In genomic region chr5:116406306-116407041, GRCh38 we compare ENCODE assay signal across 24 cellular contexts.
DNase-seq lines count a peak whose midpoint lies in the region; ATAC-seq and TF ChIP-seq lines count a peak whose summit lies in the region.
"Had no signal": no experiment of that assay in that cellular context is flagged by ENCODE, and none has a peak within 500 bp of the region (broad histone marks: within the 10 kb centered on the region; RNA-seq: fewer than 3 reads in every experiment).

No MANE protein-coding gene starts in this region.

- H3K4me1 ChIP-seq in CD4-positive, CD25-positive, alpha-beta regulatory T cell (ENCODE audit: control insufficient read depth, insufficient read depth, low read length, poor library complexity, severe bottlenecking) = no peaks in the 10 kb centered on the region
- peaks cover 31% of the 10 kb centered on the region for H3K4me1 ChIP-seq in left ventricle myocardium inferior
- H3K4me1 ChIP-seq: A549; BE2C; BLaER1 treated with 17β-estradiol and CSF1 and Interleukin-3, amounts not matched to agents 10 nM and 100 nM had no signal

- peak overlapping the region in 2 of 3 donors; percentile 14 to 54 for H3K27ac Mint-ChIP-seq in CD4-positive, CD25-positive, alpha-beta regulatory T cell
- peak overlapping the region in 2 of 3 experiments; percentile 62 to 65 for H3K27ac Mint-ChIP-seq in nephron
- H3K27ac Mint-ChIP-seq: CD4-positive, alpha-beta memory T cell; H9; HFFc6 had no signal

- no peaks in the 10 kb centered on the region for H3K9me3 ChIP-seq in CD4-positive, CD25-positive, alpha-beta regulatory T cell (ENCODE audit: control insufficient read depth in 2 of 2, low read length in 2 of 2)
- H3K9me3 ChIP-seq in left ventricle myocardium inferior (replicated peaks) = no peaks in the 10 kb centered on the region
- H3K9me3 ChIP-seq: A549, BE2C had no signal

- no peak overlapping the region for H3K4me3 Mint-ChIP-seq in CD4-positive, CD25-positive, alpha-beta regulatory T cell
- no peak overlapping the region for H3K4me3 Mint-ChIP-seq in nephron
- H3K4me3 Mint-ChIP-seq: CD14-positive monocyte; CD4-positive, alpha-beta memory T cell; H9; HFFc6 had no signal

- H3K27me3 ChIP-seq in CD4-positive, CD25-positive, alpha-beta regulatory T cell (ENCODE audit: control insufficient read depth, insufficient read depth, low read length) = no peaks in the 10 kb centered on the region
- H3K27me3 ChIP-seq in left ventricle myocardium inferior (ENCODE audit: low read depth) = no peaks in the 10 kb centered on the region
- H3K27me3 ChIP-seq: BE2C; BLaER1 treated with 17β-estradiol and CSF1 and Interleukin-3, amounts not matched to agents 10 nM and 100 nM had no signal

- peaks cover 31% of the 10 kb centered on the region for H3K36me3 Mint-ChIP-seq in CD4-positive, CD25-positive, alpha-beta regulatory T cell
- no peaks in the 10 kb centered on the region for H3K36me3 Mint-ChIP-seq in nephron (ENCODE audit: low read depth)

- H3K27ac ChIP-seq in CD4-positive, CD25-positive, alpha-beta regulatory T cell (ENCODE audit: insufficient read depth, low read length, poor library complexity, severe bottlenecking) = no peak overlapping the region
- peak overlapping the region; percentile 52 for H3K27ac ChIP-seq in caudate nucleus (ENCODE audit: low read depth, low read length)
- no peak overlapping the region for H3K27ac ChIP-seq in left ventricle myocardium inferior (replicated peaks)
- H3K27ac ChIP-seq: A549; BLaER1 treated with 17β-estradiol and CSF1 and Interleukin-3, amounts not matched to agents 10 nM and 100 nM had no signal

- no peak for ATAC-seq in CD4-positive, CD25-positive, alpha-beta regulatory T cell (ENCODE audit: low read depth in 2 of 2)
- ATAC-seq: A549, HCT116 had no signal

- intact Hi-C loops in left ventricle myocardium inferior (cut with micrococcal nuclease) = no loop called here

- H3K4me3 ChIP-seq in CD4-positive, CD25-positive, alpha-beta regulatory T cell (ENCODE audit: low read depth, low read length) = no peak overlapping the region
- no peak overlapping the region for H3K4me3 ChIP-seq in left ventricle myocardium inferior
- H3K4me3 ChIP-seq: A549; BLaER1 treated with 17β-estradiol and CSF1 and Interleukin-3, amounts not matched to agents 10 nM and 100 nM had no signal

- DNase-seq in CD4-positive, CD25-positive, alpha-beta regulatory T cell = no peak
- DNase-seq in NCI-H2227 (lab: John Stamatoyannopoulos, UW; ENCODE audit: unreplicated experiment) = peak; percentile 13
- peak in 7 of 61 donors; percentile 15 to 66 (median 19) for DNase-seq in caudate nucleus (lab: John Stamatoyannopoulos, UW)
- no peak for DNase-seq in NCI-H2107 treated with DMSO at 0.1 percent for 48 hours (lab: John Stamatoyannopoulos, UW; ENCODE audit: unreplicated experiment)
- DNase-seq in left ventricle myocardium inferior = no peak
- DNase-seq in NCI-H2171 (lab: John Stamatoyannopoulos, UW) = no peak
- DNase-seq: 8988T; ACHN; AML-193; BE2C; Calu3; CD4-positive, alpha-beta memory T cell; COR-L47; DMS53; DMS79 treated with DMSO at 0.1 percent for 48 hours; GF-D8; GOT3; H9; HFFc6 had no signal

- no peak for TF ChIP-seq CTCF in nephron (IDR thresholded peaks at IDR 0.05; ENCODE audit: unreplicated experiment in 3 of 3)
- TF ChIP-seq CTCF in left ventricle myocardium inferior (IDR thresholded peaks at IDR 0.05; ENCODE audit: borderline replicate concordance) = no peak

- no peaks in the 10 kb centered on the region for H3K27me3 Mint-ChIP-seq in CD4-positive, CD25-positive, alpha-beta regulatory T cell
- H3K27me3 Mint-ChIP-seq in nephron (ENCODE audit: low read depth) = no peaks in the 10 kb centered on the region
- H3K27me3 Mint-ChIP-seq: CD4-positive, alpha-beta memory T cell had no signal

- peaks cover 0 to 2% (median 0%) of the 10 kb centered on the region in 7 donors for H3K9me3 Mint-ChIP-seq in CD4-positive, CD25-positive, alpha-beta regulatory T cell
- H3K9me3 Mint-ChIP-seq in nephron = no peaks in the 10 kb centered on the region
- H3K9me3 Mint-ChIP-seq: CD14-positive monocyte, H9, HFFc6 had no signal

- H3K4me1 Mint-ChIP-seq in CD4-positive, CD25-positive, alpha-beta regulatory T cell = no peaks in the 10 kb centered on the region
- peaks cover 63% of the 10 kb centered on the region for H3K4me1 Mint-ChIP-seq in nephron
- H3K4me1 Mint-ChIP-seq: CD14-positive monocyte; CD4-positive, alpha-beta memory T cell had no signal

- H3K36me3 ChIP-seq in CD4-positive, CD25-positive, alpha-beta regulatory T cell (ENCODE audit: control insufficient read depth, insufficient read depth, low read length) = no peaks in the 10 kb centered on the region
- H3K36me3 ChIP-seq in left ventricle myocardium inferior = no peaks in the 10 kb centered on the region
- H3K36me3 ChIP-seq: BE2C had no signal
